In genomic region chr10:123550680-123551096, GRCh38 we compare ENCODE assay signal across 24 cellular contexts.
"Had no signal": no experiment of that assay in that cellular context is flagged by ENCODE, and none has a peak within 500 bp of the region (broad histone marks: within the 10 kb centered on the region; RNA-seq: fewer than 3 reads in every experiment).

No MANE protein-coding gene starts in this region.

- H3K9me3 ChIP-seq: esophagus squamous epithelium, tibial nerve had no signal

- H3K27me3 ChIP-seq: brain microvascular endothelial cell, tibial nerve had no signal

- ATAC-seq: activated CD4-positive, CD25-positive, alpha-beta regulatory T cell treated with anti-CD3 and anti-CD28 coated beads, Interleukin-2, amount 50 U/mL, for 24 hours; activated T-cell treated with anti-CD3 and anti-CD28 coated beads, Interleukin-2, amount 50 U/mL, for 4 hours; activated T-helper 17 cell treated with anti-CD3 and anti-CD28 coated beads, Interleukin-2, amount 50 U/mL, for 72 hours; left ventricle myocardium superior; right cardiac atrium had no signal

- H3K27ac ChIP-seq: brain microvascular endothelial cell, epithelial cell of prostate, esophagus squamous epithelium, tibial nerve, VCaP had no signal

- DNase-seq: activated CD4-positive, alpha-beta memory T cell treated with anti-CD3 and anti-CD28 coated beads for 36 hours; activated CD4-positive, alpha-beta T cell treated with anti-CD3 and anti-CD28 coated beads for 48 hours; activated gamma-delta T cell treated with Interleukin-2 at 50 U/mL for 16 hours; activated naive CD4-positive, alpha-beta T cell treated with anti-CD3 and anti-CD28 coated beads, Interleukin-2, amount 50 U/mL, for 16 hours; activated T-cell treated with anti-CD3 and anti-CD28 coated beads, Interleukin-2, amount 50 U/mL, for 4 hours; amniotic stem cell; brain microvascular endothelial cell; effector CD4-positive, alpha-beta T cell; esophagus squamous epithelium; foreskin melanocyte; islet precursor cell; left ventricle myocardium superior; right cardiac atrium; stimulated activated CD4-positive, alpha-beta T cell treated with anti-CD3 and anti-CD28 coated beads, Interleukin-15, amount 100 ng/mL, for 24 hours; stimulated activated CD4-positive, alpha-beta T cell treated with anti-CD3 and anti-CD28 coated beads, Interleukin-2, amount 100 ng/mL, for 24 hours; stimulated activated naive CD4-positive, alpha-beta T cell had no signal

- H3K36me3 ChIP-seq: brain microvascular endothelial cell, esophagus squamous epithelium, tibial nerve had no signal

- H3K4me3 ChIP-seq: esophagus squamous epithelium, tibial nerve had no signal

- FAIRE-seq: astrocyte, endometrium, urothelium cell line had no signal

- H3K4me1 ChIP-seq: esophagus squamous epithelium, tibial nerve had no signal
